Comparison of ENCODE assay signal across 8 cellular contexts in genomic region chr9:111897831-111898144, GRCh38. TPM values are rescaled to one million over a fixed set of nuclear protein-coding genes. Genes with fewer than 3 reads are reported as not detected.
DNase-seq lines count a peak whose midpoint lies in the region; ATAC-seq, FAIRE-seq and TF ChIP-seq lines count a peak whose summit lies in the region.

No MANE protein-coding gene starts in this region.

- CTCF ChIA-PET in HepG2 (lab: Yijun Ruan, JAX; ENCODE audit: low intra/inter-chr PET ratio, low total read pairs), result no interaction called here

- peak; percentile 51 for DNase-seq in AG10803 (ENCODE audit: low read depth)
- DNase-seq in HepG2 (ENCODE audit: low spot score), result no peak
- no peak for DNase-seq in activated T-cell treated with anti-CD3 and anti-CD28 coated beads, Interleukin-2, amount 50 U/mL, for 1 hour
- DNase-seq in NCI-H187 treated with DMSO at 0.1 percent for 48 hours (lab: John Stamatoyannopoulos, UW), result no peak

- peak overlapping the region; percentile 73 for H3K27ac ChIP-seq in adipose tissue (ENCODE audit: low read depth, low read length)
- peak overlapping the region; percentile 72 for H3K27ac ChIP-seq in HepG2 (ENCODE audit: extremely low read length, insufficient read depth, low read length)

- 6 to 11% (median 9%) methylated on average over 7 of the region's 7 CpGs for WGBS in adipose tissue, 3 donors
- 3% methylated on average over 7 of the region's 7 CpGs for WGBS in HepG2 (ENCODE audit: low lambda C conversion rate)

- no peak for TF ChIP-seq EP300 in HepG2 (IDR thresholded peaks at IDR 0.05; ENCODE audit: low read depth in 2 of 2, low read length in 2 of 2)
- no peak for TF ChIP-seq EP300 in HepG2 (CRISPR knock-in tag; IDR thresholded peaks at IDR 0.05; ENCODE audit: borderline replicate concordance)

- peak; percentile 34 for ATAC-seq in HG03342 (IDR thresholded peaks at IDR 0.05; ENCODE audit: unreplicated experiment)
- no peak for ATAC-seq in HepG2
- ATAC-seq in HG03469 (IDR thresholded peaks at IDR 0.05; ENCODE audit: unreplicated experiment), result no peak

- H3K27me3 ChIP-seq in HepG2 (ENCODE audit: control insufficient read depth in 1 of 2, insufficient read depth in 2 of 2, low read length in 2 of 2), result no peaks in the 10 kb centered on the region

- TF ChIP-seq POLR2A in GM18951 (IDR thresholded peaks at IDR 0.05; ENCODE audit: extremely low read depth, insufficient read depth, insufficient read length) (peak; percentile 14), HepG2 (IDR thresholded peaks at IDR 0.05; ENCODE audit: insufficient read depth in 1 of 2, low read depth in 2 of 2, low read length in 2 of 2) (no peak)

- no peak for TF ChIP-seq RAD21 in HepG2 (CRISPR knock-in tag; IDR thresholded peaks at IDR 0.05)

- peak overlapping the region; percentile 81 for H3K4me2 ChIP-seq in HepG2 (ENCODE audit: low read depth, low read length)

- peak; percentile 51 for FAIRE-seq in HepG2 (lab: Jason Lieb, UNC)

- TF ChIP-seq CTCF in AG10803 (conservative IDR thresholded peaks at IDR 0.05; ENCODE audit: low read length) (no peak), HepG2 (CRISPR knock-in tag; IDR thresholded peaks at IDR 0.05) (no peak)

- no peaks in the 10 kb centered on the region for H3K36me3 ChIP-seq in HepG2 (replicated peaks in 1 of 2; ENCODE audit: control insufficient read depth in 1 of 2, insufficient read depth in 2 of 2, low read length in 2 of 2)

- intact Hi-C loops in HepG2 (cut with micrococcal nuclease; ENCODE audit: unreplicated experiment), result loop anchor here (5.0 to 10.0 kb wide), 3 partner anchors 175 to 1115 kb away; partner anchors contain the start of genes PTBP3 and ZNF883

- H3K79me2 ChIP-seq in HepG2 (ENCODE audit: insufficient read depth, low read length), result peaks cover 58% of the 10 kb centered on the region

- no peak overlapping the region for H2AFZ ChIP-seq in HepG2 (ENCODE audit: low read length)

- peak overlapping the region; percentile 96 for H3K4me3 ChIP-seq in AG10803 (ENCODE audit: low read length)
- H3K4me3 ChIP-seq in HepG2 (replicated peaks in 1 of 3; ENCODE audit: insufficient read depth in 1 of 3, low read depth in 2 of 3, low read length in 3 of 3), result peak overlapping the region; percentile 70 to 91 (median 72)

- POLR2A ChIA-PET in HepG2 (lab: Yijun Ruan, JAX), result no interaction called here

- H3K9me3 ChIP-seq in HepG2 (ENCODE audit: low read length), result no peaks in the 10 kb centered on the region

- peaks cover 13% of the 10 kb centered on the region for H4K20me1 ChIP-seq in HepG2 (ENCODE audit: insufficient read depth, low read length)

- peaks cover 60% of the 10 kb centered on the region for H3K4me1 ChIP-seq in HepG2 (ENCODE audit: insufficient read depth, low read length)

- in situ Hi-C loops in GM18951 (cut with MboI; ENCODE audit: low sequenced_read_pairs, unreplicated experiment), result no loop called here
- in situ Hi-C loops in HepG2 (cut with HindIII; ENCODE audit: extremely low pct_ligation_motif_present, low pct_unique_long_range_greater_than_20kb), result no loop called here

- BruUV-seq in HepG2 (replicated peaks; lab: Mats Ljungman, UMichigan), result TSS peak; percentile 57

- peak overlapping the region; percentile 73 for H3K9ac ChIP-seq in HepG2 (ENCODE audit: insufficient read depth, low read depth, low read length)

TF ChIP-seq in HepG2, 621 proteins besides CTCF, POLR2A, EP300 and RAD21:
- TF ChIP-seq POGK (CRISPR knock-in tag; conservative IDR thresholded peaks at IDR 0.05) (peak; percentile 73; the same call in 1 of the 2 replicates), ZNF75D (CRISPR knock-in tag; IDR thresholded peaks at IDR 0.05; ENCODE audit: borderline replicate concordance) (no peak)

RNA-seq across cellular contexts. Expression of gene UGCG, which starts 1.2 kb away (rescaled TPM):
- polyA plus RNA-seq in adipose tissue (10 to 100 TPM in 2 of 3 donors, 1 to 10 TPM in 1; 5.4 to 40.9 (median 18.7) TPM), HepG2 (2011; rRNA removed) (8.1 and 10.5 TPM in 2 replicates)
- total RNA-seq in HepG2 (2016; rRNA removed; fragmentation: Illumina TruSeq; extraction: Trizol), result 9.7 and 13.9 TPM in 2 replicates
- total RNA-seq in HepG2 (2016; cell fraction: cytosol; rRNA removed; fragmentation: Illumina TruSeq; extraction: Trizol; ENCODE audit: low read depth), result 1.7 and 3.0 TPM in 2 replicates
- total RNA-seq in HepG2 (2016; cell fraction: insoluble cytoplasmic fraction; rRNA removed; fragmentation: Illumina TruSeq; extraction: Trizol), result 9.4 and 13.3 TPM in 2 replicates
- 5.6 and 7.5 TPM in 2 replicates for total RNA-seq in HepG2 (2016; cell fraction: membrane; rRNA removed; fragmentation: Illumina TruSeq; extraction: Trizol)
- total RNA-seq in HepG2 (2016; cell fraction: nucleus; rRNA removed; fragmentation: Illumina TruSeq; extraction: Trizol), result 17.0 and 18.2 TPM in 2 replicates
- 3.9 and 7.2 TPM in 2 replicates for polyA plus RNA-seq in HepG2 (2011; cell fraction: cytosol; rRNA removed)
- 3.6 and 4.0 TPM in 2 replicates for polyA plus RNA-seq in HepG2 (2011; cell fraction: nucleus; rRNA removed)
- polyA plus RNA-seq in HepG2 (2012), result 7.5 and 8.2 TPM in 2 replicates
- polyA plus RNA-seq in HepG2 (2016; cell fraction: cytosol; fragmentation: Illumina TruSeq; extraction: Trizol; ENCODE audit: low read depth), result 0.66 and 0.74 TPM in 2 replicates
- 6.2 and 6.3 TPM in 2 replicates for polyA plus RNA-seq in HepG2 (2016; cell fraction: insoluble cytoplasmic fraction; fragmentation: Illumina TruSeq; extraction: Trizol; ENCODE audit: low read depth)
- polyA plus RNA-seq in HepG2 (2016; cell fraction: membrane; fragmentation: Illumina TruSeq; extraction: Trizol; ENCODE audit: low read depth), result 1.9 and 2.5 TPM in 2 replicates
- 15.4 and 15.5 TPM in 2 replicates for polyA plus RNA-seq in HepG2 (2016; cell fraction: nucleus; fragmentation: Illumina TruSeq; extraction: Trizol; ENCODE audit: insufficient read depth, low read depth)
- 6.6 and 14.5 TPM in 2 replicates for polyA minus RNA-seq in HepG2 (2011; rRNA and poly(A)+ RNA removed; ENCODE audit: low replicate concordance)
- 14.6 and 14.9 TPM in 2 replicates for polyA minus RNA-seq in HepG2 (2011; cell fraction: cytosol; rRNA and poly(A)+ RNA removed)
- 15.7 and 19.0 TPM in 2 replicates for polyA minus RNA-seq in HepG2 (2011; cell fraction: nucleus; rRNA and poly(A)+ RNA removed)
